In the genomic region with DNA sequence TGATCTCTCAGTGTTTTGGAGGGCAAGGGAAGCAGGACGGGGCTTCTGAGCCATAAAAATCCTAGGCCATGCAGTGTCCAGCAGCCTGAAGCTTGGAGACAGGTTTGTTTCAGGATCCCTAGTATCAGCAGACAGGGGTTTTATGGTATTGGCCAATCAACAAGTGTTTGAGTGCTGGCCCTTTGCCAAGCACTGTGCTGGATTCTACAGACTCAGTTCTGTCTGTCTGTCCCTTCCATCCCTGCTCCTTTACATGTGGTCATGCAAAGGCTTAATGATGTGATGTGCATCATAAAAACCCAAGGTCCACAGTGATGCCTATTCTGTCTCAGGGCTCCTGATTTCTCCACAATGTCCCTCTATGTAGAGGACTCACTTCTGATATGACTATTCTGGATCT, we compare ENCODE assay signal across 35 cellular contexts.
DNase-seq lines count a peak whose midpoint lies in the region; ATAC-seq and TF ChIP-seq lines count a peak whose summit lies in the region.
"Had no signal": no experiment of that assay in that cellular context is flagged by ENCODE, and none has a peak within 500 bp of the region (broad histone marks: within the 10 kb centered on the region; RNA-seq: fewer than 3 reads in every experiment).

No MANE protein-coding gene starts in this region.

- H3K27ac Mint-ChIP-seq in naive thymus-derived CD8-positive, alpha-beta T cell, result no peak overlapping the region
- H3K27ac Mint-ChIP-seq: B cell; CD14-positive monocyte; CD4-positive, alpha-beta memory T cell; CD4-positive, alpha-beta T cell; CD4-positive, CD25-positive, alpha-beta regulatory T cell; CD8-positive, alpha-beta memory T cell; CD8-positive, alpha-beta T cell had no signal

- ATAC-seq in left colon, result peak; percentile 22
- ATAC-seq in naive thymus-derived CD8-positive, alpha-beta T cell, result no peak
- ATAC-seq: A549; CD8-positive, alpha-beta T cell had no signal

- no peaks in the 10 kb centered on the region for H3K79me1 ChIP-seq in neuronal stem cell (ENCODE audit: low read depth, low read length)

- no peak overlapping the region for H2BK5ac ChIP-seq in neuronal stem cell (ENCODE audit: low read length)

- H3K23ac ChIP-seq in neuronal stem cell (ENCODE audit: low read depth, low read length, poor library complexity), result no peak overlapping the region

- no peaks in the 10 kb centered on the region for H3K9me3 ChIP-seq in HEK293 (ENCODE audit: control insufficient read depth, insufficient read depth, low read depth, low read length)
- no peaks in the 10 kb centered on the region for H3K9me3 ChIP-seq in esophagus muscularis mucosa
- no peaks in the 10 kb centered on the region for H3K9me3 ChIP-seq in neuronal stem cell (replicated peaks in 1 of 2; ENCODE audit: control insufficient read depth in 2 of 2, insufficient read depth in 1 of 2, low read depth in 1 of 2, low read length in 2 of 2)
- H3K9me3 ChIP-seq: A549; BE2C; BLaER1; BLaER1 treated with 17β-estradiol and CSF1 and Interleukin-3, amounts not matched to agents 10 nM and 100 nM; Caco-2 had no signal

- H3K4me3 ChIP-seq in HEK293 (ENCODE audit: low read depth, low read length) (no peak overlapping the region), esophagus muscularis mucosa (no peak overlapping the region), neuronal stem cell (ENCODE audit: low read length in 2 of 2) (no peak overlapping the region)
- H3K4me3 ChIP-seq: A549; BLaER1; BLaER1 treated with 17β-estradiol and CSF1 and Interleukin-3, amounts not matched to agents 10 nM and 100 nM had no signal

- H2BK120ac ChIP-seq in neuronal stem cell (ENCODE audit: low read depth, low read length), result no peak overlapping the region

- H3K4me2 ChIP-seq in neuronal stem cell (ENCODE audit: insufficient read depth, low read length, poor library complexity, severe bottlenecking), result no peak overlapping the region
- H3K4me2 ChIP-seq: A549; BLaER1; BLaER1 treated with 17β-estradiol and CSF1 and Interleukin-3, amounts not matched to agents 10 nM and 100 nM had no signal

- H4K8ac ChIP-seq in neuronal stem cell (ENCODE audit: low read depth, low read length), result no peak overlapping the region

- H2AFZ ChIP-seq in neuronal stem cell (ENCODE audit: low read length), result no peak overlapping the region

- no peak for TF ChIP-seq EP300 in esophagus muscularis mucosa (IDR thresholded peaks at IDR 0.05)

- no peak overlapping the region for H3K27ac ChIP-seq in HEK293 (ENCODE audit: extremely low read depth, low read depth, low read length)
- no peak overlapping the region for H3K27ac ChIP-seq in esophagus muscularis mucosa (replicated peaks in 1 of 4)
- no peak overlapping the region for H3K27ac ChIP-seq in neuronal stem cell (replicated peaks; ENCODE audit: low read length)
- H3K27ac ChIP-seq: 22Rv1; A549; BLaER1; BLaER1 treated with 17β-estradiol and CSF1 and Interleukin-3, amounts not matched to agents 10 nM and 100 nM; C4-2B had no signal

- no peak overlapping the region for H3K9ac ChIP-seq in neuronal stem cell (ENCODE audit: low read depth, low read length, poor library complexity)
- H3K9ac ChIP-seq: BLaER1; BLaER1 treated with 17β-estradiol and CSF1 and Interleukin-3, amounts not matched to agents 10 nM and 100 nM had no signal

- POLR2A ChIA-PET in HEK293 (lab: Yijun Ruan, JAX), result no interaction called here
- POLR2A ChIA-PET in naive thymus-derived CD8-positive, alpha-beta T cell (lab: Charles Lee), result no interaction called here

- H3K4me1 Mint-ChIP-seq in naive thymus-derived CD8-positive, alpha-beta T cell, result no peaks in the 10 kb centered on the region
- H3K4me1 Mint-ChIP-seq: B cell; CD14-positive monocyte; CD4-positive, alpha-beta memory T cell; CD4-positive, CD25-positive, alpha-beta regulatory T cell; CD8-positive, alpha-beta memory T cell had no signal

- H2BK15ac ChIP-seq in neuronal stem cell (ENCODE audit: low read length), result no peak overlapping the region

- TF ChIP-seq POLR2A in esophagus muscularis mucosa (IDR thresholded peaks at IDR 0.05; ENCODE audit: low read depth), result no peak

- no peak overlapping the region for H3K14ac ChIP-seq in neuronal stem cell (ENCODE audit: low read length)

- H3K36me3 ChIP-seq in HEK293 (ENCODE audit: control insufficient read depth in 2 of 2, insufficient read depth in 1 of 2, low read length in 2 of 2) (no peaks in the 10 kb centered on the region), esophagus muscularis mucosa (no peaks in the 10 kb centered on the region), neuronal stem cell (replicated peaks in 1 of 2; ENCODE audit: control insufficient read depth in 2 of 2, insufficient read depth in 2 of 2, low read length in 2 of 2) (no peaks in the 10 kb centered on the region)
- H3K36me3 ChIP-seq: BE2C; BLaER1; BLaER1 treated with 17β-estradiol and CSF1 and Interleukin-3, amounts not matched to agents 10 nM and 100 nM had no signal

- no peak overlapping the region for H2AK5ac ChIP-seq in neuronal stem cell (ENCODE audit: low read depth, low read length)

- H3K4me3 Mint-ChIP-seq in naive thymus-derived CD8-positive, alpha-beta T cell, result no peak overlapping the region
- H3K4me3 Mint-ChIP-seq: B cell; CD14-positive monocyte; CD4-positive, alpha-beta memory T cell; CD4-positive, alpha-beta T cell; CD4-positive, CD25-positive, alpha-beta regulatory T cell; CD8-positive, alpha-beta T cell had no signal

- no peak for TF ChIP-seq CTCF in HEK293 (tag by site-specific recombination; IDR thresholded peaks at IDR 0.05)
- TF ChIP-seq CTCF in esophagus muscularis mucosa (IDR thresholded peaks at IDR 0.05), result no peak
- TF ChIP-seq CTCF in GM10266 (IDR thresholded peaks at IDR 0.05; ENCODE audit: control insufficient read depth, insufficient read depth, low read depth, missing control alignments), result no peak

- H3K4me1 ChIP-seq in HEK293 (ENCODE audit: control insufficient read depth, insufficient read depth, low read length) (no peaks in the 10 kb centered on the region), esophagus muscularis mucosa (peaks cover 0 to 4% (median 0%) of the 10 kb centered on the region in 4 donors), neuronal stem cell (ENCODE audit: control insufficient read depth in 2 of 2, insufficient read depth in 1 of 2, low read depth in 1 of 2, low read length in 2 of 2) (no peaks in the 10 kb centered on the region)
- H3K4me1 ChIP-seq: A549; BE2C; BLaER1; BLaER1 treated with 17β-estradiol and CSF1 and Interleukin-3, amounts not matched to agents 10 nM and 100 nM; Caco-2 had no signal

- H3K18ac ChIP-seq in neuronal stem cell (ENCODE audit: low read length), result no peak overlapping the region

- no peaks in the 10 kb centered on the region for H3K36me3 Mint-ChIP-seq in naive thymus-derived CD8-positive, alpha-beta T cell
- H3K36me3 Mint-ChIP-seq: CD14-positive monocyte; CD4-positive, alpha-beta memory T cell; CD4-positive, CD25-positive, alpha-beta regulatory T cell; CD8-positive, alpha-beta memory T cell; CD8-positive, alpha-beta T cell had no signal

- H3K27me3 ChIP-seq in esophagus muscularis mucosa, result no peaks in the 10 kb centered on the region
- H3K27me3 ChIP-seq in neuronal stem cell (ENCODE audit: control insufficient read depth in 3 of 3, insufficient read depth in 3 of 3, low read depth in 1 of 3, low read length in 3 of 3), result peaks cover 0 to 9% (median 0%) of the 10 kb centered on the region in 3 experiments
- H3K27me3 ChIP-seq: BE2C; BLaER1; BLaER1 treated with 17β-estradiol and CSF1 and Interleukin-3, amounts not matched to agents 10 nM and 100 nM had no signal

- WGBS in esophagus muscularis mucosa, result 88% methylated on average over 1 of the region's 1 CpG
- WGBS in neuronal stem cell (ENCODE audit: extremely low coverage in 2 of 2, insufficient read length in 2 of 2, insufficient replicate concordance in 1 of 2), 2 donors, result no CpG with 5 or more reads among the region's 1 CpG

- no peak overlapping the region for H3K4ac ChIP-seq in neuronal stem cell (ENCODE audit: low read length)

- peaks cover 0 to 16% (median 1%) of the 10 kb centered on the region in 9 donors for H3K9me3 Mint-ChIP-seq in naive thymus-derived CD8-positive, alpha-beta T cell
- H3K9me3 Mint-ChIP-seq: CD4-positive, alpha-beta T cell; CD8-positive, alpha-beta T cell had no signal

- intact Hi-C loops in esophagus muscularis mucosa (cut with DNase I) (no loop called here), left colon (cut with DNase I, micrococcal nuclease) (no loop called here)

- peaks cover 0 to 13% (median 0%) of the 10 kb centered on the region in 5 donors for H3K27me3 Mint-ChIP-seq in naive thymus-derived CD8-positive, alpha-beta T cell
- H3K27me3 Mint-ChIP-seq: B cell; CD4-positive, alpha-beta memory T cell; CD4-positive, alpha-beta T cell; CD4-positive, CD25-positive, alpha-beta regulatory T cell; CD8-positive, alpha-beta memory T cell had no signal

- H2BK12ac ChIP-seq in neuronal stem cell (ENCODE audit: low read length), result no peak overlapping the region

- CTCF ChIA-PET in HEK293 (lab: Yijun Ruan, JAX), result no interaction called here

- no peak overlapping the region for H4K91ac ChIP-seq in neuronal stem cell (ENCODE audit: low read depth, low read length, poor library complexity)

- peak; percentile 1 for DNase-seq in COLO668 (lab: John Stamatoyannopoulos, UW; ENCODE audit: unreplicated experiment)
- DNase-seq in esophagus muscularis mucosa (ENCODE audit: extremely low spot score), result peak; percentile 66
- peak in 1 of 2 donors; percentile 17 for DNase-seq in left colon
- DNase-seq in GM10266 (ENCODE audit: extremely low spot score), result no peak
- no peak for DNase-seq in neuronal stem cell (ENCODE audit: low spot score)
- DNase-seq in NCI-H187 treated with DMSO at 0.1 percent for 48 hours (lab: John Stamatoyannopoulos, UW), result no peak
- DNase-seq in naive thymus-derived CD8-positive, alpha-beta T cell, result no peak
- DNase-seq: 8988T; ACHN; AML-193; BE2C; C1 segment of cervical spinal cord; Caco-2; Calu3; CD4-positive, alpha-beta memory T cell; CD4-positive, alpha-beta T cell; CD4-positive, CD25-positive, alpha-beta regulatory T cell; CD8-positive, alpha-beta memory T cell; CD8-positive, alpha-beta T cell; COR-L47; DMS 273 treated with DMSO at 0.1 percent for 48 hours; DMS153; DMS53; DMS79; DMS79 treated with DMSO at 0.1 percent for 48 hours; DND-41; EL had no signal

TF ChIP-seq in HEK293, 187 proteins besides CTCF, POLR2A, EP300 and RAD21:
- peak; percentile 73 for TF ChIP-seq SCRT2 (tag by site-specific recombination; IDR thresholded peaks at IDR 0.05)
- no peak for TF ChIP-seq ZNF416 (tag by site-specific recombination; IDR thresholded peaks at IDR 0.05)

Comparison
In these comparisons a context has a peak if more than half of its experiments do, and no peak if none do; other contexts are left out.
1. DNase-seq: peak in COLO668 (single experiment) and esophagus muscularis mucosa (single experiment); none in GM10266 (single experiment), neuronal stem cell (single experiment), NCI-H187 treated with DMSO at 0.1 percent for 48 hours (single experiment) and naive thymus-derived CD8-positive, alpha-beta T cell (0 of 10).